ENCODE assay signal across 27 cellular contexts in the genomic region with DNA sequence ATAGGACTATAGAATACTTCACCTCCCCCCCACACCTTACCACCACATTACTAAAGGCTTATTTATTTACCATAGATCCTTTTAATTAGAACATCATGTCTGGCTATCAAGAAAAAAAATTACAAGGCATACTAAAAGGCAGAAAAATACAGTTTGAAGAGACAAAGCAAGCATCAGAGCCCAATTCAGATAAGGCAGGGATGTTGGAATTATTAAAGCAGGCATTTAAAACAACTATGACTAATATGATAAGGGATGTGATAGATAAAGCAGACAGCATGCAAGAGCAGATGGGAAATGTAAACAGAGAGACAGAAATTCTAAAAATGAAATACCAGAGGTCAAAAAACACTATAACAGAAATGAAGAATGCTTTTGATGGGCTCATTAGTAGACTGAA. TPM values are rescaled to one million over a fixed set of nuclear protein-coding genes. Genes with fewer than 3 reads are reported as not detected.
"Had no signal": no experiment of that assay in that cellular context is flagged by ENCODE, and none has a peak within 500 bp of the region (broad histone marks: within the 10 kb centered on the region; RNA-seq: fewer than 3 reads in every experiment).

No MANE protein-coding gene starts in this region.

- ATAC-seq: activated CD4-positive, CD25-positive, alpha-beta regulatory T cell treated with anti-CD3 and anti-CD28 coated beads, Interleukin-2, amount 50 U/mL, for 24 hours; activated T-helper 17 cell treated with anti-CD3 and anti-CD28 coated beads, Interleukin-2, amount 50 U/mL, for 72 hours; Right ventricle myocardium inferior had no signal

- DNase-seq: activated CD4-positive, alpha-beta memory T cell treated with anti-CD3 and anti-CD28 coated beads for 36 hours; activated CD4-positive, alpha-beta T cell treated with anti-CD3 and anti-CD28 coated beads for 48 hours; activated CD8-positive, alpha-beta memory T cell treated with anti-CD3 and anti-CD28 coated beads for 24 hours; activated gamma-delta T cell; activated naive CD4-positive, alpha-beta T cell treated with anti-CD3 and anti-CD28 coated beads for 36 hours; activated T-cell treated with anti-CD3 and anti-CD28 coated beads for 4 hours; activated T-cell treated with anti-CD3 and anti-CD28 coated beads, Interleukin-2, amount 50 U/mL, for 48 hours; anterior cingulate cortex; cerebellar nuclear complex; KG1; NCI-H1092; NCI-H1930; NCI-H2171; NCI-H2227 treated with DMSO at 0.1 percent for 48 hours; NCI-H526; NCI-H82; RPMI8226; SK-N-SH had no signal

- H3K9ac ChIP-seq: SK-N-SH had no signal

- H3K4me2 ChIP-seq: SK-N-SH had no signal

- H3K9me3 ChIP-seq: SK-N-SH had no signal

RNA-seq across cellular contexts. Expression of gene SMIM21, which starts 55.4 kb away (rescaled TPM):
- total RNA-seq: activated CD4-positive, alpha-beta memory T cell treated with anti-CD3 and anti-CD28 coated beads for 36 hours; activated naive CD4-positive, alpha-beta T cell treated with anti-CD3 and anti-CD28 coated beads for 36 hours; activated T-helper 17 cell treated with anti-CD3 and anti-CD28 coated beads, Interleukin-2, amount 50 U/mL, for 72 hours; cardiac septum; LHCN-M2; M059J; NCI-H460; OCI-LY7; Right ventricle myocardium inferior; T-helper 1 cell treated with Interleukin-12 subunit alpha and Interleukin-12 subunit beta and Interleukin-4 antibody, amounts not matched to agents 30 ng/mL and 1 ng/mL, for 36 hours had no signal
- polyA plus RNA-seq: SK-N-SH had no signal
